In the genomic region with DNA sequence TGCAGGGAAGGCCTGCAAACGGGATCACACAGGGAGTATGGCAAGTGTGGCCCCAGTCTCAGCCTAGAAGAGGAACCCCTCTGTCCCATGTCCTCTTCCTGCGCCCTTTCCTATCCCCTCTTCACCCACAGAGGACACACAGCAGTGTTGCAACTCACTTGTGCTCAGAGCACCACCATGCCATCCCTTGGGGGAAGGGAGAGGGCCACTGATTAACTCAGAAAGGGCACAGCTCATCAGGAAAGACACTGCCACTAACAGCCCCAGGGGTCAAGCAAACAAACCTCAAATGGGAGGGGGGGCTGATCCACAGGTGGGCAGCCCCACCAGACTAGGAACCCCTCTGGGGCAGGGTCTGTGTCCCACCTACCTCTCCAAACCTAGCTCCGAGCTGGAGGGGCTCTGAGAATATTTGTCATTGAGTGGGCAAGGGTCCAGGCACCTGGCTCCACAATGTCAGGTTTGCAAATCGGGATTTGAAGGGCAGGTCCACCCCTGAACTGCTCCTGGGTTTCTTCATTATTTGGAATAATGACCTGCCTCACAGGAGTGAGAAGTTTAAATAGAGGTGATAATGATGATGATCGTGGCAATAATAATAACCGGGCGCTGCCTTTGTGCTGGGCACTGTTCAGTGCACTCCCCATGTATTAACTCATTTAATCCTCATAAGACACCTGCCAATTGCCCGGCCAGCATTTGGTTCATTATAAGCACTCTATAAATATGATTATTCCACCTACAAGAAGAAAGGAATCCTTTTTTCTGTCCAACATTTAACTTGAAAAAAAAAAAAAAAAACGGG, we compare ENCODE assay signal across 1 cellular context.
TF ChIP-seq lines count a peak whose summit lies in the region.

No MANE protein-coding gene starts in this region.

TF ChIP-seq in H1, 55 proteins besides CTCF, POLR2A, EP300 and RAD21:
- no peak for TF ChIP-seq NRF1 (IDR thresholded peaks at IDR 0.05; ENCODE audit: low read depth, low read length)
- TF ChIP-seq, protein P1, sequence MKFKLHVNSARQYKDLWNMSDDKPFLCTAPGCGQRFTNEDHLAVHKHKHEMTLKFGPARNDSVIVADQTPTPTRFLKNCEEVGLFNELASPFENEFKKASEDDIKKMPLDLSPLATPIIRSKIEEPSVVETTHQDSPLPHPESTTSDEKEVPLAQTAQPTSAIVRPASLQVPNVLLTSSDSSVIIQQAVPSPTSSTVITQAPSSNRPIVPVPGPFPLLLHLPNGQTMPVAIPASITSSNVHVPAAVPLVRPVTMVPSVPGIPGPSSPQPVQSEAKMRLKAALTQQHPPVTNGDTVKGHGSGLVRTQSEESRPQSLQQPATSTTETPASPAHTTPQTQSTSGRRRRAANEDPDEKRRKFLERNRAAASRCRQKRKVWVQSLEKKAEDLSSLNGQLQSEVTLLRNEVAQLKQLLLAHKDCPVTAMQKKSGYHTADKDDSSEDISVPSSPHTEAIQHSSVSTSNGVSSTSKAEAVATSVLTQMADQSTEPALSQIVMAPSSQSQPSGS (IDR thresholded peaks at IDR 0.05; ENCODE audit: low read length) = no peak
TF ChIP-seq in H1: peak in this region for 0.
